In the genomic region with DNA sequence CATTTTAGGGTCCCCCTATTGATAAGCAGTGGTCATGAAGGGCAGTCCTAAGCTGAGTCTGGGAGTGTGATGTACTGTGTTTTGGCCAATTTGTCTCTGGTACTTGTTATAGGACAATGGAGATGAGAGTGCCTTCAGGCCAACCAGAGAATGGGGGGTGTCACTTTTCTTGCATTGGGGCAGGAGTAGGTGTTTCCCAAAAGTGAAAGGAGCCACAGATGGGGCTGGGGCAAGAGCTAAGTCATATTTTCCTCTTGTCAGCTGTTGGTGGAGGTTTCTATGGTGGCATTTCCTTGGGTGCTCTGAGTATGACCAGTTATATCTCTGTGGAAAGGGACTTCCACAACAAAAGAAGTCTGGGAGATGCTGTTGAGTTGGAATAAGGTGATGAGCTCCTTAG, we compare ENCODE assay signal across 22 cellular contexts. TPM values are rescaled to one million over a fixed set of nuclear protein-coding genes. Genes with fewer than 3 reads are reported as not detected.
DNase-seq lines count a peak whose midpoint lies in the region; ATAC-seq and TF ChIP-seq lines count a peak whose summit lies in the region.
"Had no signal": no experiment of that assay in that cellular context is flagged by ENCODE, and none has a peak within 500 bp of the region (broad histone marks: within the 10 kb centered on the region; RNA-seq: fewer than 3 reads in every experiment).

No MANE protein-coding gene starts in this region.

- no peak overlapping the region for H3K4me3 Mint-ChIP-seq in activated T-cell treated with anti-CD3 and anti-CD28 coated beads, Interleukin-2, amount 50 U/mL, for 72 hours
- H3K4me3 Mint-ChIP-seq in natural killer cell: no peak overlapping the region
- H3K4me3 Mint-ChIP-seq: memory B cell had no signal

- no peaks in the 10 kb centered on the region for H3K9me3 Mint-ChIP-seq in activated T-cell treated with anti-CD3 and anti-CD28 coated beads, Interleukin-2, amount 50 U/mL, for 72 hours
- no peaks in the 10 kb centered on the region for H3K9me3 Mint-ChIP-seq in natural killer cell
- H3K9me3 Mint-ChIP-seq: memory B cell had no signal

- H3K27me3 ChIP-seq in H7 (ENCODE audit: control insufficient read depth, insufficient read depth, low read length): no peaks in the 10 kb centered on the region
- H3K27me3 ChIP-seq: brain microvascular endothelial cell, foreskin keratinocyte, neutrophil, SJSA1 had no signal

- TF ChIP-seq CTCF in natural killer cell (IDR thresholded peaks at IDR 0.05): no peak

- H3K27me3 Mint-ChIP-seq in activated T-cell treated with anti-CD3 and anti-CD28 coated beads, Interleukin-2, amount 50 U/mL, for 72 hours (ENCODE audit: low read depth): no peaks in the 10 kb centered on the region
- no peaks in the 10 kb centered on the region for H3K27me3 Mint-ChIP-seq in natural killer cell (ENCODE audit: low read depth in 2 of 2)
- H3K27me3 Mint-ChIP-seq: memory B cell had no signal

- H3K36me3 ChIP-seq in H7 (replicated peaks; ENCODE audit: control insufficient read depth, insufficient read depth, low read length): peaks cover 12% of the 10 kb centered on the region

- H3K27ac Mint-ChIP-seq in activated T-cell treated with anti-CD3 and anti-CD28 coated beads, Interleukin-2, amount 50 U/mL, for 72 hours: peak overlapping the region; percentile 67
- peak overlapping the region in 1 of 2 donors; percentile 22 for H3K27ac Mint-ChIP-seq in natural killer cell
- H3K27ac Mint-ChIP-seq: memory B cell had no signal

- H3K4me1 Mint-ChIP-seq in activated T-cell treated with anti-CD3 and anti-CD28 coated beads, Interleukin-2, amount 50 U/mL, for 72 hours (ENCODE audit: low read depth): peaks cover 20% of the 10 kb centered on the region
- peaks cover 15 to 24% of the 10 kb centered on the region in 2 donors for H3K4me1 Mint-ChIP-seq in natural killer cell

- ATAC-seq in activated T-cell treated with anti-CD3 and anti-CD28 coated beads, Interleukin-2, amount 50 U/mL, for 72 hours (replicated peaks in 1 of 2): peak; percentile 77 to 86
- peak in 2 of 3 donors; percentile 34 to 50 for ATAC-seq in natural killer cell
- no peak for ATAC-seq in HG02840 (IDR thresholded peaks at IDR 0.05; ENCODE audit: low FRiP score, unreplicated experiment)
- ATAC-seq: esophagus mucosa, foreskin keratinocyte had no signal

- DNase-seq in stimulated activated CD4-positive, alpha-beta T cell treated with anti-CD3 and anti-CD28 coated beads, Interleukin-15, amount 100 ng/mL, for 24 hours: peak; percentile 26
- no peak for DNase-seq in stimulated activated CD4-positive, alpha-beta T cell treated with anti-CD3 and anti-CD28 coated beads, Interleukin-12 subunit alpha, Interleukin-12 subunit beta, amount 100 ng/mL, for 4 hours
- peak; percentile 24 to 26 for DNase-seq in activated T-cell treated with anti-CD3 and anti-CD28 coated beads, Interleukin-2, amount 50 U/mL, for 72 hours
- DNase-seq in natural killer cell: no peak
- DNase-seq in NCI-H1417 (lab: John Stamatoyannopoulos, UW): no peak
- no peak for DNase-seq in H7
- DNase-seq: brain microvascular endothelial cell; Calu3; effector CD8-positive, alpha-beta T cell; foreskin keratinocyte; HCEC 1CT; Kasumi-1; NCI-H2029; NCI-H69; stimulated activated CD4-positive, alpha-beta T cell treated with anti-CD3 and anti-CD28 coated beads, Interleukin-1b, Interleukin-23, amount 100 ng/mL, for 48 hours had no signal

- peaks cover 0 to 7% of the 10 kb centered on the region in 2 donors for H3K36me3 Mint-ChIP-seq in activated T-cell treated with anti-CD3 and anti-CD28 coated beads, Interleukin-2, amount 50 U/mL, for 72 hours (ENCODE audit: insufficient read depth in 2 of 2)
- no peaks in the 10 kb centered on the region for H3K36me3 Mint-ChIP-seq in natural killer cell

- intact Hi-C loops in natural killer cell (cut with micrococcal nuclease): no loop called here

- H3K4me3 ChIP-seq in H7 (ENCODE audit: insufficient read depth, low read depth, low read length): no peak overlapping the region
- H3K4me3 ChIP-seq: prostate gland, SJSA1, thoracic aorta had no signal

RNA-seq across cellular contexts. Expression of gene BSN, which starts 24.7 kb away (rescaled TPM):
- total RNA-seq in activated T-cell treated with anti-CD3 and anti-CD28 coated beads, Interleukin-2, amount 50 U/mL, for 72 hours: under 1 TPM; 0.17 to 0.21 TPM
- under 1 TPM; 0.33 to 0.41 (median 0.35) TPM for total RNA-seq in natural killer cell
- 0.52 and 1.1 TPM in 2 replicates for total RNA-seq in H7 (2014; rRNA removed; shearing (Covaris generic))

RNA-seq across cellular contexts. Expression of gene DAG1, which starts 59.5 kb away (rescaled TPM):
- 10 to 100 TPM in 1 of 2 donors, 1 to 10 TPM in 1; 9.1 to 10.3 TPM for total RNA-seq in activated T-cell treated with anti-CD3 and anti-CD28 coated beads, Interleukin-2, amount 50 U/mL, for 72 hours
- 10 to 100 TPM in 2 of 3 donors, 1 to 10 TPM in 1; 9.6 to 22.4 (median 20.6) TPM for total RNA-seq in natural killer cell
- total RNA-seq in H7 (2014; rRNA removed; shearing (Covaris generic)): 80.4 and 87.4 TPM in 2 replicates

Comparison
In these comparisons a context has a peak if more than half of its experiments do, and no peak if none do; other contexts are left out.
1. DNase-seq: peak in stimulated activated CD4-positive, alpha-beta T cell treated with anti-CD3 and anti-CD28 coated beads, Interleukin-15, amount 100 ng/mL, for 24 hours (single experiment) and activated T-cell treated with anti-CD3 and anti-CD28 coated beads, Interleukin-2, amount 50 U/mL, for 72 hours (2 of 2); none in stimulated activated CD4-positive, alpha-beta T cell treated with anti-CD3 and anti-CD28 coated beads, Interleukin-12 subunit alpha, Interleukin-12 subunit beta, amount 100 ng/mL, for 4 hours (single experiment), natural killer cell (single experiment), NCI-H1417 (0 of 3) and H7 (single experiment).